ENCODE assay signal across 13 cellular contexts in the genomic region with DNA sequence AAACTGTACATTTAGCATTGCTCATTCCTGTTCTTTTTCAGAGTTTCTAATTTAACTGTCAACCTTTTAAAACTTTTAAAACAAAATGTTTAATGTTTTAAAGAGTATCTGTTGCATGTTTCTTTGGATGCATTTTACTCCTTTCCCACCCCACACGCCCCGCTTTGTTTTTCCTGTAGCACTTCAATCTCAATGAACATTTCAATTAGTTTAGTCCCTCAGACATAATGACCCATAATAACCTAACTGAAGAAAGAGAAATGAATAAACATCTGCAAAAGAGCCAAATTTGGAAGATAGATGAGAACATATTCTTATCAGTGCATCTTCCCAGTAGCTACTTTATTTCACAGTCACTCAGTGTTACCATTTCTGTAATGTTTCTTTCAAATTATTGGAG. TPM values are rescaled to one million over a fixed set of nuclear protein-coding genes. Genes with fewer than 3 reads are reported as not detected.
"Had no signal": no experiment of that assay in that cellular context is flagged by ENCODE, and none has a peak within 500 bp of the region (broad histone marks: within the 10 kb centered on the region; RNA-seq: fewer than 3 reads in every experiment).

No MANE protein-coding gene starts in this region.

- DNase-seq: activated CD4-positive, alpha-beta memory T cell treated with anti-CD3 and anti-CD28 coated beads for 36 hours; activated CD4-positive, alpha-beta T cell treated with anti-CD3 and anti-CD28 coated beads for 1 hour; activated gamma-delta T cell treated with Interleukin-2 at 50 U/mL for 16 hours; activated naive CD8-positive, alpha-beta T cell treated with anti-CD3 and anti-CD28 coated beads for 36 hours; activated T-cell treated with anti-CD3 and anti-CD28 coated beads, Interleukin-2, amount 50 U/mL, for 72 hours; aorta; cortex of kidney; effector memory CD4-positive, alpha-beta T cell; stimulated activated CD4-positive, alpha-beta T cell treated with anti-CD3 and anti-CD28 coated beads, Interleukin-12 subunit alpha, Interleukin-12 subunit beta, amount 100 ng/mL, for 4 hours; stimulated activated naive CD4-positive, alpha-beta T cell; T-helper 9 cell had no signal

- H3K4me1 Mint-ChIP-seq: activated naive CD8-positive, alpha-beta T cell treated with anti-CD3 and anti-CD28 coated beads for 36 hours had no signal

- H3K27ac Mint-ChIP-seq: activated CD4-positive, alpha-beta memory T cell treated with anti-CD3 and anti-CD28 coated beads for 36 hours; activated naive CD8-positive, alpha-beta T cell treated with anti-CD3 and anti-CD28 coated beads for 36 hours; activated T-cell treated with anti-CD3 and anti-CD28 coated beads, Interleukin-2, amount 50 U/mL, for 72 hours had no signal

- H3K4me3 Mint-ChIP-seq: activated CD4-positive, alpha-beta memory T cell treated with anti-CD3 and anti-CD28 coated beads for 36 hours; activated naive CD8-positive, alpha-beta T cell treated with anti-CD3 and anti-CD28 coated beads for 36 hours; activated T-cell treated with anti-CD3 and anti-CD28 coated beads, Interleukin-2, amount 50 U/mL, for 72 hours had no signal

- H3K9me3 Mint-ChIP-seq: activated CD4-positive, alpha-beta memory T cell treated with anti-CD3 and anti-CD28 coated beads for 36 hours; activated naive CD8-positive, alpha-beta T cell treated with anti-CD3 and anti-CD28 coated beads for 36 hours; activated T-cell treated with anti-CD3 and anti-CD28 coated beads, Interleukin-2, amount 50 U/mL, for 72 hours had no signal

- H3K9me3 ChIP-seq: gastroesophageal sphincter, suprapubic skin had no signal

- H3K27ac ChIP-seq: gastroesophageal sphincter, suprapubic skin had no signal

- H3K4me3 ChIP-seq: gastroesophageal sphincter, suprapubic skin had no signal

- H3K36me3 ChIP-seq: gastroesophageal sphincter, suprapubic skin had no signal

- H3K36me3 Mint-ChIP-seq: activated naive CD8-positive, alpha-beta T cell treated with anti-CD3 and anti-CD28 coated beads for 36 hours had no signal

- ATAC-seq: activated T-cell treated with anti-CD3 and anti-CD28 coated beads, Interleukin-2, amount 50 U/mL, for 72 hours; gastroesophageal sphincter had no signal

RNA-seq across cellular contexts. Expression of gene PCDH10, which starts 7.5 kb away (rescaled TPM):
- total RNA-seq: activated CD4-positive, alpha-beta memory T cell treated with anti-CD3 and anti-CD28 coated beads for 36 hours; activated naive CD8-positive, alpha-beta T cell treated with anti-CD3 and anti-CD28 coated beads for 36 hours; activated T-cell treated with anti-CD3 and anti-CD28 coated beads, Interleukin-2, amount 50 U/mL, for 72 hours had no signal
